In genomic region chr4:183444953-183445543, GRCh38 we compare ENCODE assay signal across 8 cellular contexts. TPM values are rescaled to one million over a fixed set of nuclear protein-coding genes. Genes with fewer than 3 reads are reported as not detected.
DNase-seq lines count a peak whose midpoint lies in the region; ATAC-seq and TF ChIP-seq lines count a peak whose summit lies in the region.

No MANE protein-coding gene starts in this region.

- H3K36me3 ChIP-seq in heart left ventricle (peaks cover 0 to 44% (median 43%) of the 10 kb centered on the region in 9 donors), psoas muscle (ENCODE audit: insufficient read depth in 1 of 2, low read depth in 1 of 2) (peaks cover 3 to 43% of the 10 kb centered on the region in 2 donors)

- DNase-seq in NCI-H1105 treated with DMSO at 0.1 percent for 48 hours (lab: John Stamatoyannopoulos, UW) (peak; percentile 17), NCI-H1105 (lab: John Stamatoyannopoulos, UW) (no peak), HUDEP-2 (lab: John Stamatoyannopoulos, UW; ENCODE audit: unreplicated experiment in 76 of 76) (peak in 50 of 76 experiments; percentile 4 to 73 (median 31)), heart left ventricle (peak; percentile 51 to 74 (median 56)), psoas muscle (no peak), NCI-H2029 (lab: John Stamatoyannopoulos, UW) (no peak)
- no peak for DNase-seq in activated T-cell treated with anti-CD3 and anti-CD28 coated beads, Interleukin-2, amount 50 U/mL, for 4 hours

- H3K9me3 Mint-ChIP-seq in activated T-cell treated with anti-CD3 and anti-CD28 coated beads, Interleukin-2, amount 50 U/mL, for 4 hours, result no peaks in the 10 kb centered on the region

- peak overlapping the region; percentile 70 to 98 (median 90) for H3K4me3 ChIP-seq in heart left ventricle
- peak overlapping the region; percentile 98 for H3K4me3 ChIP-seq in psoas muscle

- H3K27ac ChIP-seq in heart left ventricle (peak overlapping the region; percentile 97 to 99 (median 99)), psoas muscle (peak overlapping the region; percentile 99)

- ATAC-seq in GM21390 (IDR thresholded peaks at IDR 0.05; ENCODE audit: unreplicated experiment) (peak; percentile 26), heart left ventricle (peak in 3 of 4 donors; percentile 12 to 28 (median 25)), psoas muscle (peak; percentile 4 to 33 (median 10))
- ATAC-seq in activated T-cell treated with anti-CD3 and anti-CD28 coated beads, Interleukin-2, amount 50 U/mL, for 4 hours, result peak; percentile 23 to 29

- TF ChIP-seq POLR2A in heart left ventricle (IDR thresholded peaks at IDR 0.05), result no peak

- WGBS in heart left ventricle, 4 donors, result 0 to 2% (median 0%) methylated on average over 30 to 39 of the region's 39 CpGs
- WGBS in psoas muscle, 3 donors, result 0% methylated on average over 39 of the region's 39 CpGs

- no peaks in the 10 kb centered on the region for H3K27me3 ChIP-seq in heart left ventricle
- H3K27me3 ChIP-seq in psoas muscle (ENCODE audit: insufficient read depth in 3 of 3, low read length in 2 of 3), result no peaks in the 10 kb centered on the region

- H3K4me1 ChIP-seq in heart left ventricle (peaks cover 8 to 60% (median 47%) of the 10 kb centered on the region in 12 donors), psoas muscle (peaks cover 57% of the 10 kb centered on the region)

- peak overlapping the region; percentile 96 for H3K4me3 Mint-ChIP-seq in activated T-cell treated with anti-CD3 and anti-CD28 coated beads, Interleukin-2, amount 50 U/mL, for 4 hours

- H3K4me1 Mint-ChIP-seq in activated T-cell treated with anti-CD3 and anti-CD28 coated beads, Interleukin-2, amount 50 U/mL, for 4 hours (ENCODE audit: low read depth), result peaks cover 50% of the 10 kb centered on the region

- H3K36me3 Mint-ChIP-seq in activated T-cell treated with anti-CD3 and anti-CD28 coated beads, Interleukin-2, amount 50 U/mL, for 4 hours (ENCODE audit: insufficient read depth), result peaks cover 27% of the 10 kb centered on the region

- TF ChIP-seq CTCF in heart left ventricle (IDR thresholded peaks at IDR 0.05) (no peak), psoas muscle (IDR thresholded peaks at IDR 0.05) (no peak)

- intact Hi-C loops in heart left ventricle (cut with DNase I) (loop anchor here in 3 of 10 donors (1.0 to 10.0 kb wide), 4 partner anchors 59 to 1290 kb away; partner anchors contain the start of genes CENPU (in 1 of the 3) and ING2 (in 1 of the 3)), psoas muscle (cut with DNase I) (loop anchor here in 1 of 2 donors (5.0 kb wide), 1 partner anchor 57 kb away; no protein-coding TSS in a partner anchor)

- no peaks in the 10 kb centered on the region for H3K27me3 Mint-ChIP-seq in activated T-cell treated with anti-CD3 and anti-CD28 coated beads, Interleukin-2, amount 50 U/mL, for 4 hours (ENCODE audit: low read depth)

- no peaks in the 10 kb centered on the region for H3K9me3 ChIP-seq in heart left ventricle
- no peaks in the 10 kb centered on the region for H3K9me3 ChIP-seq in psoas muscle

RNA-seq across cellular contexts. Expression of gene CDKN2AIP, which starts 0.6 kb away (rescaled TPM):
- 10 to 100 TPM; 25.6 to 27.2 (median 26.3) TPM for total RNA-seq in activated T-cell treated with anti-CD3 and anti-CD28 coated beads, Interleukin-2, amount 50 U/mL, for 4 hours
- 10 to 100 TPM in 4 of 9 donors, 1 to 10 TPM in 5; 8.0 to 12.5 (median 9.7) TPM for total RNA-seq in heart left ventricle
- polyA plus RNA-seq in heart left ventricle, result 1 to 10 TPM; 5.3 to 6.9 TPM
- 10 to 100 TPM in 1 of 4 donors, 1 to 10 TPM in 3; 6.9 to 13.1 (median 8.3) TPM for total RNA-seq in psoas muscle
- polyA plus RNA-seq in psoas muscle, result 10 to 100 TPM in 2 of 3 donors, 1 to 10 TPM in 1; 6.5 to 21.0 (median 12.3) TPM

RNA-seq across cellular contexts. Expression of gene ING2, which starts 59.8 kb away (rescaled TPM):
- total RNA-seq in activated T-cell treated with anti-CD3 and anti-CD28 coated beads, Interleukin-2, amount 50 U/mL, for 4 hours, result 10 to 100 TPM in 2 of 3 donors, 1 to 10 TPM in 1; 9.9 to 11.1 (median 10.3) TPM
- total RNA-seq in heart left ventricle (1 to 10 TPM; 3.6 to 6.9 (median 5.4) TPM), psoas muscle (10 to 100 TPM in 1 of 4 donors, 1 to 10 TPM in 3; 6.3 to 21.7 (median 8.3) TPM)
- polyA plus RNA-seq in heart left ventricle (10 to 100 TPM in 1 of 2 donors, 1 to 10 TPM in 1; 2.9 to 10.9 TPM), psoas muscle (10 to 100 TPM; 13.6 to 35.1 (median 28.0) TPM)

Comparison
In these comparisons a context has a peak if more than half of its experiments do, and no peak if none do; other contexts are left out.
1. DNase-seq: peak in NCI-H1105 treated with DMSO at 0.1 percent for 48 hours (single experiment), HUDEP-2 (50 of 76) and heart left ventricle (5 of 5); none in NCI-H1105 (single experiment), activated T-cell treated with anti-CD3 and anti-CD28 coated beads, Interleukin-2, amount 50 U/mL, for 4 hours (single experiment), psoas muscle (0 of 2) and NCI-H2029 (single experiment).
2. Peak in every context shown above with its lines, with median percentiles within 50 percentile points of each other: ATAC-seq.